ENCODE assay signal across 10 cellular contexts in the genomic region with DNA sequence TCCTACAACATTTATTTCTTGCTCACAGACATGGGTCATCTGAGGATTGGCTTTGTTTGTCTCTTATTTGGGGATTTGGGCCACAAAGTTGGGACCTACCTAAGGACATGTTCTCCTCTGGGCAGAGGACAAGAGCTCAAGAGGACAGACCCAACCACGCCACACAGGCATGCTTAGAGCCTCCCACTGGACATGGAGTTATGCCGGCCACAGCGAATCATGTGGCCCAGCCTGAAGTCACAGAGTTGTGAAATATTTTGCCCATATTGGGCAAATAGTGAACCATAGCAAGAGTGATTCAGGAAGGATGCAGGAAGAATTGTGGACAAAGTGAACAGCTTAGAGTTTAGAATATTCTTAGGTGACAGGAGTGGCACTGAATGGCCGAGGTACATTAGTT. TPM values are rescaled to one million over a fixed set of nuclear protein-coding genes. Genes with fewer than 3 reads are reported as not detected.
A peak's percentile ranks its signal among the peaks of the same experiment; 100 is the strongest.
DNase-seq lines count a peak whose midpoint lies in the region; ATAC-seq and TF ChIP-seq lines count a peak whose summit lies in the region.
"Had no signal": no experiment of that assay in that cellular context is flagged by ENCODE, and none has a peak within 500 bp of the region (broad histone marks: within the 10 kb centered on the region; RNA-seq: fewer than 3 reads in every experiment).

No MANE protein-coding gene starts in this region.

- H3K4me3 ChIP-seq in ascending aorta (no peak overlapping the region), left ventricle myocardium inferior (no peak overlapping the region), gastrocnemius medialis (no peak overlapping the region)

- peak; percentile 62 for DNase-seq in ELR (ENCODE audit: low read depth)
- DNase-seq in ascending aorta (ENCODE audit: low spot score in 2 of 2): peak in 1 of 2 donors; percentile 84
- peak; percentile 45 for DNase-seq in left ventricle myocardium inferior
- peak; percentile 37 to 70 for DNase-seq in gastrocnemius medialis
- DNase-seq in stimulated activated CD8-positive, alpha-beta memory T cell treated with anti-CD3 and anti-CD28 coated beads, Interleukin-4, amount 100 ng/mL, for 48 hours: no peak
- no peak for DNase-seq in D341Med (ENCODE audit: low spot score)
- DNase-seq: DMS79, NCI-H1417 had no signal

- TF ChIP-seq POLR2A in gastrocnemius medialis (IDR thresholded peaks at IDR 0.05): no peak

- H3K27me3 ChIP-seq in ascending aorta: no peaks in the 10 kb centered on the region
- H3K27me3 ChIP-seq in left ventricle myocardium inferior (ENCODE audit: low read depth): no peaks in the 10 kb centered on the region
- H3K27me3 ChIP-seq in gastrocnemius medialis: no peaks in the 10 kb centered on the region

- TF ChIP-seq CTCF in ascending aorta (IDR thresholded peaks at IDR 0.05) (no peak), left ventricle myocardium inferior (IDR thresholded peaks at IDR 0.05; ENCODE audit: borderline replicate concordance) (no peak), gastrocnemius medialis (IDR thresholded peaks at IDR 0.05 in 4 of 5, conservative IDR thresholded peaks at IDR 0.05 in 1 of 5) (no peak)

- H3K4me1 ChIP-seq in ascending aorta: peaks cover 10 to 41% of the 10 kb centered on the region in 2 donors
- H3K4me1 ChIP-seq in left ventricle myocardium inferior: peaks cover 74% of the 10 kb centered on the region
- peaks cover 52 to 62% of the 10 kb centered on the region in 2 donors for H3K4me1 ChIP-seq in gastrocnemius medialis

- intact Hi-C loops in ascending aorta (cut with DNase I) (no loop called here), left ventricle myocardium inferior (cut with micrococcal nuclease) (loop anchor here (5.0 kb wide), 1 partner anchor 204 kb away; no protein-coding TSS in a partner anchor), gastrocnemius medialis (cut with DNase I; ENCODE audit: low total_unique reads) (loop anchor here (10.0 kb wide), 1 partner anchor 1516 kb away; no protein-coding TSS in a partner anchor)

- ATAC-seq in gastrocnemius medialis (peak; percentile 62 to 75), HG03039 (IDR thresholded peaks at IDR 0.05; ENCODE audit: unreplicated experiment) (no peak), HG03378 (IDR thresholded peaks at IDR 0.05; ENCODE audit: unreplicated experiment) (no peak)

- H3K9me3 ChIP-seq in ascending aorta: no peaks in the 10 kb centered on the region
- H3K9me3 ChIP-seq in left ventricle myocardium inferior (replicated peaks): no peaks in the 10 kb centered on the region
- H3K9me3 ChIP-seq in gastrocnemius medialis: no peaks in the 10 kb centered on the region

- H3K27ac ChIP-seq in ascending aorta: peak overlapping the region; percentile 54 to 65
- peak overlapping the region; percentile 87 for H3K27ac ChIP-seq in left ventricle myocardium inferior (replicated peaks)
- peak overlapping the region; percentile 62 to 76 (median 72) for H3K27ac ChIP-seq in gastrocnemius medialis

- in situ Hi-C loops in gastrocnemius medialis (cut with MboI; ENCODE audit: low sequenced_read_pairs in 4 of 4): loop anchor here (5.0 to 25.0 kb wide), 4 partner anchors 196 to 336 kb away; no protein-coding TSS in a partner anchor

- no peaks in the 10 kb centered on the region for H3K36me3 ChIP-seq in ascending aorta
- peaks cover 15% of the 10 kb centered on the region for H3K36me3 ChIP-seq in left ventricle myocardium inferior
- no peaks in the 10 kb centered on the region for H3K36me3 ChIP-seq in gastrocnemius medialis

RNA-seq across cellular contexts. Expression of gene TRAK1, which starts 9.9 kb away (rescaled TPM):
- total RNA-seq in ascending aorta (37.5 TPM), left ventricle myocardium inferior (264 TPM), gastrocnemius medialis (100 to 1,000 TPM in 2 of 4 donors, 10 to 100 TPM in 2; 59.5 to 109 (median 98.6) TPM)

Comparison
In these comparisons a context has a peak if more than half of its experiments do, and no peak if none do; other contexts are left out.
1. DNase-seq: peak in ELR (single experiment), left ventricle myocardium inferior (single experiment) and gastrocnemius medialis (2 of 2); none in stimulated activated CD8-positive, alpha-beta memory T cell treated with anti-CD3 and anti-CD28 coated beads, Interleukin-4, amount 100 ng/mL, for 48 hours (single experiment) and D341Med (single experiment).
2. ATAC-seq: peak in gastrocnemius medialis (2 of 2); none in HG03039 (single experiment) and HG03378 (single experiment).
3. Peak in every context shown above with its lines, with median percentiles within 50 percentile points of each other: H3K27ac ChIP-seq.